1 cellular context compared by ENCODE assay signal in genomic region chr18:12408247-12408869, GRCh38.
TF ChIP-seq lines count a peak whose summit lies in the region.

No MANE protein-coding gene starts in this region.

TF ChIP-seq in K562, 482 proteins besides CTCF, POLR2A, EP300 and RAD21 (continued from another document):
- TF ChIP-seq HDAC2 (IDR thresholded peaks at IDR 0.05) = no peak
- TF ChIP-seq NCOA2 (IDR thresholded peaks at IDR 0.05; ENCODE audit: partially characterized antibody in 2 of 2) = no peak
- TF ChIP-seq SMC3 (conservative IDR thresholded peaks at IDR 0.05; ENCODE audit: insufficient read depth, low read depth, low read length) = no peak
- TF ChIP-seq ARID1B (IDR thresholded peaks at IDR 0.05) = no peak
- no peak for TF ChIP-seq ZNF717 (CRISPR knock-in tag; IDR thresholded peaks at IDR 0.05)
- TF ChIP-seq HMGN3 (IDR thresholded peaks at IDR 0.05; ENCODE audit: borderline replicate concordance, extremely low read depth, insufficient read length, low read depth, low read length) = no peak
- TF ChIP-seq MCM7 (IDR thresholded peaks at IDR 0.05) = no peak
- no peak for TF ChIP-seq TRIM25 (IDR thresholded peaks at IDR 0.05; ENCODE audit: borderline replicate concordance)
- no peak for TF ChIP-seq ZNF398 (CRISPR knock-in tag; IDR thresholded peaks at IDR 0.05)
- TF ChIP-seq TRIM28 (IDR thresholded peaks at IDR 0.05) = no peak
- TF ChIP-seq FOXA1 (IDR thresholded peaks at IDR 0.05; ENCODE audit: borderline replicate concordance) = no peak
- no peak for TF ChIP-seq SNRNP70 (optimal IDR thresholded peaks at IDR 0.05; ENCODE audit: low read depth, low read length)
- TF ChIP-seq ESRRA (IDR thresholded peaks at IDR 0.05; ENCODE audit: borderline replicate concordance, low read depth) = no peak
- TF ChIP-seq TOE1 (IDR thresholded peaks at IDR 0.05; ENCODE audit: borderline replicate concordance) = no peak
- no peak for TF ChIP-seq TOE1 (CRISPR knock-in tag; IDR thresholded peaks at IDR 0.05; ENCODE audit: borderline replicate concordance, low read depth)
- TF ChIP-seq NR2C1 (IDR thresholded peaks at IDR 0.05) = no peak
- TF ChIP-seq NR2C1 (tag; IDR thresholded peaks at IDR 0.05) = no peak
- TF ChIP-seq ZFX (CRISPR knock-in tag; IDR thresholded peaks at IDR 0.05) = 0 out of 2 replicates have a peak, but pooled peaks have one; percentile 6
- TF ChIP-seq ZBTB40 (IDR thresholded peaks at IDR 0.05) = peak; percentile 13; the same call in 1 of the 2 replicates
- no peak for TF ChIP-seq ZBTB40 (CRISPR knock-in tag; IDR thresholded peaks at IDR 0.05)
- peak; percentile 19; the same call in 1 of the 2 replicates for TF ChIP-seq RB1 (IDR thresholded peaks at IDR 0.05; ENCODE audit: low read depth)
- TF ChIP-seq ZNF232 (CRISPR knock-in tag; IDR thresholded peaks at IDR 0.05) = no peak
- no peak for TF ChIP-seq CC2D1A (IDR thresholded peaks at IDR 0.05)
- TF ChIP-seq SAFB (IDR thresholded peaks at IDR 0.05; ENCODE audit: borderline replicate concordance, low read depth, low read length) = no peak
- no peak for TF ChIP-seq ID3 (CRISPR knock-in tag; IDR thresholded peaks at IDR 0.05)
- TF ChIP-seq ID3 (tag; IDR thresholded peaks at IDR 0.05) = no peak
- TF ChIP-seq RBM15 (IDR thresholded peaks at IDR 0.05; ENCODE audit: insufficient read depth, low read length) = no peak
- no peak for TF ChIP-seq RERE (CRISPR knock-in tag; IDR thresholded peaks at IDR 0.05; ENCODE audit: borderline replicate concordance)
- no peak for TF ChIP-seq HDGF (IDR thresholded peaks at IDR 0.05)
- TF ChIP-seq RBM14 (IDR thresholded peaks at IDR 0.05; ENCODE audit: borderline replicate concordance, insufficient read depth, low read depth, low read length) = no peak
- no peak for TF ChIP-seq AFF4 (CRISPR knock-in tag; IDR thresholded peaks at IDR 0.05)
